26 cellular contexts compared by ENCODE assay signal in the genomic region with DNA sequence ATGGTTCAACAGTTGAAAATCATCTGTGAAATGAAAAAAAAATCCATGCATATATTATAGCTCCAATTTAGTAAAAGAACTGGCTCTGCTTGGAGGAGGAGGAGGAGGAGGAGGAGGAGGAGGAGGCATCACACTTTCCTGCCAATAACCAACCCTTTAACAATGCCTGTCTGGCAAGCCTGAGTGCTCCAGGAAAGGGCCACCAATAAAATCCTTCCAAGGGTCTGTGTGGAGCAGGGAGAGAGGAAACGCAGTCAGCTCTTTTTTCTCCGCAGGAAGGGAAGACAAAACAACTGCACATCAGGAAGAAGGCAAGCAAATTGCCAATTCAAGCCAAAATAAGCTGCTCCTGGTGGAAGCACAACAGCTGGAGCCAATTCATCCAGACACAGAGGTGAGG.
"Had no signal": no experiment of that assay in that cellular context is flagged by ENCODE, and none has a peak within 500 bp of the region (broad histone marks: within the 10 kb centered on the region; RNA-seq: fewer than 3 reads in every experiment).

No MANE protein-coding gene starts in this region.

- H3K27me3 ChIP-seq: ascending aorta, brain microvascular endothelial cell, colonic mucosa, neutrophil, ovary, stomach, suprapubic skin, transverse colon, uterus had no signal

- DNase-seq: activated B cell treated with CpG ODN at 0.5 μM for 24 hours; activated CD4-positive, alpha-beta T cell treated with anti-CD3 and anti-CD28 coated beads for 36 hours; activated CD4-positive, alpha-beta T cell treated with anti-CD3 and anti-CD28 coated beads, Interleukin-2, amount 50 U/mL, for 4 hours; activated CD8-positive, alpha-beta memory T cell treated with anti-CD3 and anti-CD28 coated beads for 24 hours; activated CD8-positive, alpha-beta memory T cell treated with anti-CD3 and anti-CD28 coated beads, Interleukin-2, amount 50 U/mL, for 4 hours; activated T-cell treated with anti-CD3 and anti-CD28 coated beads, Interleukin-2, amount 50 U/mL, for 24 hours; brain microvascular endothelial cell; colonic mucosa; foreskin melanocyte; left colon; naive thymus-derived CD8-positive, alpha-beta T cell; ovary; psoas muscle; small intestine; stomach; T1000; transverse colon; uterus had no signal

- H3K4me1 ChIP-seq: ascending aorta, colonic mucosa, stomach, suprapubic skin, transverse colon, uterus had no signal

- ATAC-seq: activated CD4-positive, alpha-beta T cell treated with anti-CD3 and anti-CD28 coated beads for 36 hours; activated naive CD4-positive, alpha-beta T cell treated with anti-CD3 and anti-CD28 coated beads, Interleukin-2, amount 50 U/mL, for 72 hours; activated T-helper 17 cell treated with anti-CD3 and anti-CD28 coated beads, Interleukin-2, amount 50 U/mL, for 72 hours; left colon; naive thymus-derived CD8-positive, alpha-beta T cell; psoas muscle; sciatic nerve; stimulated activated memory B cell treated with anti-CD40 and anti-IgM and Interleukin-4, amounts not matched to agents 10 μg/mL and 1 μg/mL and 100 μg/mL, for 72 hours had no signal

- H3K36me3 ChIP-seq: brain microvascular endothelial cell, colonic mucosa, neutrophil, ovary, suprapubic skin, transverse colon, uterus had no signal

- H3K27ac ChIP-seq: ascending aorta, brain microvascular endothelial cell, colonic mucosa, neutrophil, ovary, psoas muscle, stomach, suprapubic skin, transverse colon, uterus had no signal

- H3K4me3 ChIP-seq: ascending aorta, colonic mucosa, lung, ovary, psoas muscle, stomach, suprapubic skin, transverse colon, uterus had no signal

- H3K9me3 ChIP-seq: ascending aorta, neutrophil, ovary, psoas muscle, suprapubic skin, transverse colon, uterus had no signal
